ENCODE assay signal across 1 cellular context in the genomic region with DNA sequence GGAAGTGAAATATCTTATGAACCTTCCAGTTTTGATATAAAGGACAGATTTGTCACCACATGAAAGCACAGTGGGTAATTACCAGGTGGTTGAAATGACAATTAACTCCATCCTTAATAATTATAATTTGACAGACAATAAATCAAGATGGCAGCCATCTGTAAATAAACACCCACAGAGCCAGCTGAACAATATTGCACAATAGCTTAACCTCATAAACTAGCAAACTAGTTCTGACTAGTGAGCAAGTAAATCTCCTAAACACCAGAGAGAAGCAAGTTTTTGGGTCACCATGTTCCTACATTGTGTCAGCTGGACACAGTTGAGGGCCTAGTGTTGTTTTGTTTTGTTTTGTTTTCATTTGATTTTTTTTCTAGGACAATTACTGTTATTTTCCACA.
TF ChIP-seq lines count a peak whose summit lies in the region.

No MANE protein-coding gene starts in this region.

TF ChIP-seq in HEK293, 187 proteins besides CTCF, POLR2A, EP300 and RAD21 (continued from another document):
- TF ChIP-seq ZNF26 (tag by site-specific recombination; IDR thresholded peaks at IDR 0.05) (no peak), BCL11B (tag by site-specific recombination; IDR thresholded peaks at IDR 0.05; ENCODE audit: low read depth) (no peak), ZNF664 (tag by site-specific recombination; IDR thresholded peaks at IDR 0.05) (no peak)
